Comparison of ENCODE assay signal across 20 cellular contexts in the genomic region with DNA sequence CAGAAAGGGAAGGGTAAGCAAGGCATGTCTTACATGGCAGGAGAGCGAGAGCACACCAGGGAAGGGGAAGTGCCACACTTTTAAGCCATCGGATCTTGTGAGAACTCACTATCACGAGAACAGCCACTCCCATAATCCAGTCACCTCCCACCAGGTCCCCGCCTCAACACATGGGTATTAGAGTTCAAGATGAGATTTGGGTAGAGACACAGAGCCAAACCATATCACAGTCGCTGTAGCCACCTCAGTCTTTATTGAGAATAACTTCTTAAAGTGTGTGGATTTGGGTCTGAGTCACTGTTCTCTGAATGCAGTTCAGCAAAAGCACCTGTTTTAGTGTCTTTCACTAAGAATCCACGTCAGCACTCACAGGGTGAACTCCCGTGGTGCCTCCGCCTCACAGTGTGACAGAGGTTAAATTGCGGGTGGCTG.
DNase-seq lines count a peak whose midpoint lies in the region; ATAC-seq and TF ChIP-seq lines count a peak whose summit lies in the region.
"Had no signal": no experiment of that assay in that cellular context is flagged by ENCODE, and none has a peak within 500 bp of the region (broad histone marks: within the 10 kb centered on the region; RNA-seq: fewer than 3 reads in every experiment).

No MANE protein-coding gene starts in this region.

- no peak overlapping the region for H3K4me3 ChIP-seq in IMR-90 (ENCODE audit: insufficient read depth, low read depth, low read length)
- H3K4me3 ChIP-seq in psoas muscle = no peak overlapping the region
- H3K4me3 ChIP-seq: esophagus squamous epithelium, HAP-1 had no signal

- H3K4me1 ChIP-seq in IMR-90 (ENCODE audit: control insufficient read depth, insufficient read depth, low read length) (peaks cover 35% of the 10 kb centered on the region), psoas muscle (peaks cover 27% of the 10 kb centered on the region)
- H3K4me1 ChIP-seq: HAP-1 had no signal

- no peaks in the 10 kb centered on the region for H3K27me3 Mint-ChIP-seq in activated CD4-positive, alpha-beta T cell treated with anti-CD3 and anti-CD28 coated beads, Interleukin-2, amount 10 ng/mL, durations not matched to agents 7 days and 5 days
- no peaks in the 10 kb centered on the region for H3K27me3 Mint-ChIP-seq in activated naive CD4-positive, alpha-beta T cell treated with anti-CD3 and anti-CD28 coated beads, Interleukin-2, amount 50 U/mL, for 24 hours
- H3K27me3 Mint-ChIP-seq: effector memory CD8-positive, alpha-beta T cell had no signal

- H2AFZ ChIP-seq in IMR-90 (replicated peaks; ENCODE audit: low read length, poor library complexity) = no peak overlapping the region
- H2AFZ ChIP-seq: parathyroid adenoma had no signal

- peak overlapping the region; percentile 53 for H3K14ac ChIP-seq in IMR-90 (replicated peaks; ENCODE audit: low read depth, low read length)

- no peak for TF ChIP-seq CTCF in IMR-90 (conservative IDR thresholded peaks at IDR 0.05; ENCODE audit: low read depth, low read length)
- no peak for TF ChIP-seq CTCF in psoas muscle (IDR thresholded peaks at IDR 0.05)

- no CpG with 5 or more reads among the region's 9 CpGs for WGBS in IMR-90 (ENCODE audit: extremely low coverage in 2 of 2, insufficient read length in 1 of 2), 2 experiments
- 81 to 87% (median 86%) methylated on average over 9 of the region's 9 CpGs for WGBS in psoas muscle, 3 donors

- no peak for ATAC-seq in IMR-90 (ENCODE audit: low read depth)
- no peak for ATAC-seq in psoas muscle
- ATAC-seq: effector memory CD8-positive, alpha-beta T cell; natural killer cell had no signal

- no peak overlapping the region for H3K56ac ChIP-seq in IMR-90 (ENCODE audit: extremely low read depth, insufficient read depth, low read length)

- CTCF ChIA-PET in activated CD4-positive, alpha-beta T cell treated with anti-CD3 and anti-CD28 coated beads, Interleukin-2, amount 10 ng/mL, durations not matched to agents 7 days and 5 days (lab: Charles Lee) = interaction anchor here (0.9 kb wide), 1 partner anchor 9 kb away, joined by 3 read pairs; no protein-coding TSS in a partner anchor
- CTCF ChIA-PET in IMR-90 (lab: Yijun Ruan, JAX) = no interaction called here

- intact Hi-C loops in IMR-90 (cut with micrococcal nuclease) = no loop called here
- intact Hi-C loops in psoas muscle (cut with DNase I) = no loop called here
- intact Hi-C loops in cardiac septum (cut with DNase I) = no loop called here

- peaks cover 28 to 76% of the 10 kb centered on the region in 2 experiments for H3K79me1 ChIP-seq in IMR-90 (ENCODE audit: low read depth in 1 of 2, low read length in 2 of 2)

- H3K9ac ChIP-seq in IMR-90 (ENCODE audit: low read depth, low read length) = no peak overlapping the region
- H3K9ac ChIP-seq: KMS-11, parathyroid adenoma had no signal

- peak overlapping the region; percentile 94 for H2BK120ac ChIP-seq in IMR-90 (ENCODE audit: low read depth, low read length)

- peak overlapping the region; percentile 20 for H4K91ac ChIP-seq in IMR-90 (ENCODE audit: insufficient read depth, low read depth, low read length)

- H2AK5ac ChIP-seq in IMR-90 (ENCODE audit: low read depth, low read length) = peak overlapping the region; percentile 95

- POLR2A ChIA-PET in activated CD4-positive, alpha-beta T cell treated with anti-CD3 and anti-CD28 coated beads, Interleukin-2, amount 10 ng/mL, durations not matched to agents 7 days and 5 days (lab: Charles Lee) = no interaction called here
- POLR2A ChIA-PET in IMR-90 (lab: Charles Lee; ENCODE audit: unreplicated experiment) = no interaction called here

- peak overlapping the region; percentile 19 for H3K27ac Mint-ChIP-seq in activated CD4-positive, alpha-beta T cell treated with anti-CD3 and anti-CD28 coated beads, Interleukin-2, amount 10 ng/mL, durations not matched to agents 7 days and 5 days
- peak overlapping the region; percentile 59 for H3K27ac Mint-ChIP-seq in activated naive CD4-positive, alpha-beta T cell treated with anti-CD3 and anti-CD28 coated beads, Interleukin-2, amount 50 U/mL, for 24 hours
- H3K27ac Mint-ChIP-seq: effector memory CD8-positive, alpha-beta T cell; natural killer cell had no signal

- H4K20me1 ChIP-seq in IMR-90 (ENCODE audit: insufficient read depth, low read length) = no peaks in the 10 kb centered on the region

- no peak overlapping the region for H3K4me3 Mint-ChIP-seq in activated CD4-positive, alpha-beta T cell treated with anti-CD3 and anti-CD28 coated beads, Interleukin-2, amount 10 ng/mL, durations not matched to agents 7 days and 5 days
- H3K4me3 Mint-ChIP-seq in activated naive CD4-positive, alpha-beta T cell treated with anti-CD3 and anti-CD28 coated beads, Interleukin-2, amount 50 U/mL, for 24 hours = no peak overlapping the region
- H3K4me3 Mint-ChIP-seq: effector memory CD8-positive, alpha-beta T cell; natural killer cell had no signal

- H2AK9ac ChIP-seq in IMR-90 (replicated peaks; ENCODE audit: low read depth, low read length, poor library complexity) = peak overlapping the region; percentile 32

- no peak for TF ChIP-seq RAD21 in IMR-90 (IDR thresholded peaks at IDR 0.05; ENCODE audit: low read length)

- dilution Hi-C loops in IMR-90 (cut with HindIII; ENCODE audit: low sequenced_read_pairs, unreplicated experiment) = no loop called here

- peak overlapping the region; percentile 96; the same call in 1 of the 3 replicates for H2BK15ac ChIP-seq in IMR-90 (ENCODE audit: low read depth, low read length)

- peaks cover 43% of the 10 kb centered on the region for H3K9me1 ChIP-seq in IMR-90 (ENCODE audit: insufficient read depth, low read length)

- peaks cover 50% of the 10 kb centered on the region for H3K4me1 Mint-ChIP-seq in activated CD4-positive, alpha-beta T cell treated with anti-CD3 and anti-CD28 coated beads, Interleukin-2, amount 10 ng/mL, durations not matched to agents 7 days and 5 days
- peaks cover 56% of the 10 kb centered on the region for H3K4me1 Mint-ChIP-seq in activated naive CD4-positive, alpha-beta T cell treated with anti-CD3 and anti-CD28 coated beads, Interleukin-2, amount 50 U/mL, for 24 hours

- no peaks in the 10 kb centered on the region for H3K9me3 ChIP-seq in IMR-90 (ENCODE audit: control insufficient read depth, insufficient read depth, low read length)
- no peaks in the 10 kb centered on the region for H3K9me3 ChIP-seq in psoas muscle
- H3K9me3 ChIP-seq: esophagus squamous epithelium, HAP-1 had no signal

- H3K27ac ChIP-seq in IMR-90 (ENCODE audit: insufficient read depth, low read length) = peak overlapping the region; percentile 35; the same call in 1 of the 2 replicates
- peak overlapping the region; percentile 82 for H3K27ac ChIP-seq in psoas muscle
- H3K27ac ChIP-seq: C4-2B, KMS-11, parathyroid adenoma had no signal

- peak overlapping the region; percentile 92 to 97; a peak in 3 of 4 replicates for H4K8ac ChIP-seq in IMR-90 (ENCODE audit: low read depth in 2 of 2, low read length in 2 of 2)

- peak overlapping the region; percentile 8 for H2BK5ac ChIP-seq in IMR-90 (ENCODE audit: low read depth, low read length, poor library complexity, severe bottlenecking)

- peak overlapping the region; percentile 94 for H3K4ac ChIP-seq in IMR-90 (ENCODE audit: low read depth, low read length)

- H3K9me3 Mint-ChIP-seq in activated CD4-positive, alpha-beta T cell treated with anti-CD3 and anti-CD28 coated beads, Interleukin-2, amount 10 ng/mL, durations not matched to agents 7 days and 5 days = peaks cover 9% of the 10 kb centered on the region
- no peaks in the 10 kb centered on the region for H3K9me3 Mint-ChIP-seq in activated naive CD4-positive, alpha-beta T cell treated with anti-CD3 and anti-CD28 coated beads, Interleukin-2, amount 50 U/mL, for 24 hours
- H3K9me3 Mint-ChIP-seq: effector memory CD8-positive, alpha-beta T cell; natural killer cell had no signal

- peak overlapping the region; percentile 9 for H3K18ac ChIP-seq in IMR-90 (ENCODE audit: low read depth, low read length)

- BruUV-seq in IMR-90 (replicated peaks; lab: Mats Ljungman, UMichigan) = no TSS peak

- H3K36me3 Mint-ChIP-seq in activated CD4-positive, alpha-beta T cell treated with anti-CD3 and anti-CD28 coated beads, Interleukin-2, amount 10 ng/mL, durations not matched to agents 7 days and 5 days (ENCODE audit: low read depth) = peaks cover 55% of the 10 kb centered on the region
- peaks cover 23% of the 10 kb centered on the region for H3K36me3 Mint-ChIP-seq in activated naive CD4-positive, alpha-beta T cell treated with anti-CD3 and anti-CD28 coated beads, Interleukin-2, amount 50 U/mL, for 24 hours
- H3K36me3 Mint-ChIP-seq: natural killer cell had no signal

- H3K27me3 ChIP-seq in IMR-90 (ENCODE audit: control insufficient read depth, insufficient read depth, low read length) = no peaks in the 10 kb centered on the region
- H3K27me3 ChIP-seq in psoas muscle (ENCODE audit: insufficient read depth in 3 of 3, low read length in 2 of 3) = no peaks in the 10 kb centered on the region
- H3K27me3 ChIP-seq: esophagus squamous epithelium had no signal

- TF ChIP-seq POLR2A in IMR-90 (IDR thresholded peaks at IDR 0.05; ENCODE audit: low read depth, low read length) = 0 out of 2 replicates have a peak, but pooled peaks have one; percentile 21

- peak overlapping the region; percentile 88 for H2BK20ac ChIP-seq in IMR-90 (ENCODE audit: low read depth, low read length)

- DNase-seq in activated CD4-positive, alpha-beta T cell treated with anti-CD3 and anti-CD28 coated beads, Interleukin-2, amount 10 ng/mL, durations not matched to agents 7 days and 5 days = no peak
- no peak for DNase-seq in activated CD4-positive, alpha-beta T cell treated with anti-CD3 and anti-CD28 coated beads, Interleukin-2, amount 50 U/mL, for 1 hour
- peak; percentile 78 for DNase-seq in IMR-90
- no peak for DNase-seq in psoas muscle
- DNase-seq in occipital lobe (lab: John Stamatoyannopoulos, UW) = no peak
- no peak for DNase-seq in SW480 (ENCODE audit: low spot score)
- DNase-seq in cardiac septum (ENCODE audit: low spot score) = no peak
- DNase-seq: activated CD8-positive, alpha-beta memory T cell treated with anti-CD3 and anti-CD28 coated beads for 24 hours; activated gamma-delta T cell treated with Interleukin-2 at 50 U/mL for 16 hours; effector memory CD8-positive, alpha-beta T cell; EL; esophagus squamous epithelium; mesendoderm; natural killer cell; NCI-H187 had no signal

- H4K5ac ChIP-seq in IMR-90 (ENCODE audit: low read depth, low read length) = peak overlapping the region; percentile 33

- H3K23ac ChIP-seq in IMR-90 (ENCODE audit: low read depth, low read length) = peak overlapping the region; percentile 89; the same call in 1 of the 2 replicates

- no peak overlapping the region for H3K4me2 ChIP-seq in IMR-90 (ENCODE audit: low read depth, low read length)
- H3K4me2 ChIP-seq: KMS-11 had no signal

- H3K36me3 ChIP-seq in IMR-90 (ENCODE audit: control insufficient read depth, insufficient read depth, low read length) (0 out of 2 replicates have a peak, but pooled peaks cover 2% of the 10 kb centered on the region), psoas muscle (ENCODE audit: insufficient read depth in 1 of 2, low read depth in 1 of 2) (no peaks in the 10 kb centered on the region)
- H3K36me3 ChIP-seq: HAP-1 had no signal

- in situ Hi-C loops in IMR-90 (cut with MboI; ENCODE audit: low sequenced_read_pairs) = no loop called here

TF ChIP-seq in IMR-90, 13 proteins besides CTCF, POLR2A, EP300 and RAD21 (continues in another document):
- no peak for TF ChIP-seq MAFK (IDR thresholded peaks at IDR 0.05; ENCODE audit: low read depth, low read length)
- TF ChIP-seq BHLHE40 (IDR thresholded peaks at IDR 0.05; ENCODE audit: low read depth, low read length) = no peak
- TF ChIP-seq RFX5 (IDR thresholded peaks at IDR 0.05; ENCODE audit: low read depth, low read length) = no peak
